ENCODE assay signal across 18 cellular contexts in genomic region chr3:197175503-197175902, GRCh38.
"Had no signal": no experiment of that assay in that cellular context is flagged by ENCODE, and none has a peak within 500 bp of the region (broad histone marks: within the 10 kb centered on the region; RNA-seq: fewer than 3 reads in every experiment).

No MANE protein-coding gene starts in this region.

- H3K4me1 ChIP-seq: parathyroid adenoma had no signal

- DNase-seq: activated CD4-positive, alpha-beta T cell treated with anti-CD3 and anti-CD28 coated beads, Interleukin-2, amount 50 U/mL, for 1 hour; activated naive CD8-positive, alpha-beta T cell treated with anti-CD3 and anti-CD28 coated beads for 36 hours; brain microvascular endothelial cell; kidney; left ventricle myocardium superior; mucosa of descending colon; naive thymus-derived CD8-positive, alpha-beta T cell; retina; stimulated activated CD4-positive, alpha-beta T cell treated with anti-CD3 and anti-CD28 coated beads, Interleukin-2, amount 100 ng/mL, for 48 hours had no signal

- H3K27me3 Mint-ChIP-seq: activated naive CD8-positive, alpha-beta T cell treated with anti-CD3 and anti-CD28 coated beads for 36 hours; central memory CD8-positive, alpha-beta T cell; memory B cell; naive thymus-derived CD8-positive, alpha-beta T cell; stimulated activated memory B cell treated with anti-CD40 and anti-IgM and Interleukin-4, amounts not matched to agents 10 μg/mL and 1 μg/mL and 100 μg/mL, for 72 hours had no signal

- H3K36me3 ChIP-seq: tibial nerve had no signal

- H3K4me3 ChIP-seq: coronary artery, hepatocyte, mucosa of descending colon, tibial nerve had no signal

- ATAC-seq: esophagus mucosa; left ventricle myocardium superior; mucosa of descending colon; naive thymus-derived CD8-positive, alpha-beta T cell; stimulated activated memory B cell treated with anti-CD40 and anti-IgM and Interleukin-4, amounts not matched to agents 10 μg/mL and 1 μg/mL and 100 μg/mL, for 72 hours had no signal

- H3K27me3 ChIP-seq: brain microvascular endothelial cell, hepatocyte, tibial nerve had no signal

- H3K9me3 Mint-ChIP-seq: activated naive CD8-positive, alpha-beta T cell treated with anti-CD3 and anti-CD28 coated beads for 36 hours; activated T-helper 1 cell treated with anti-CD3 and anti-CD28 coated beads, Interleukin-12 subunit alpha, Interleukin-12 subunit beta, Interleukin-2, Interleukin-4 antibody, amounts not matched to agents 30 ng/mL and 10 ng/mL and 1 ng/mL, durations not matched to agents 14 hours and 24 hours and 36 hours; central memory CD8-positive, alpha-beta T cell; memory B cell; naive thymus-derived CD8-positive, alpha-beta T cell; stimulated activated memory B cell treated with anti-CD40 and anti-IgM and Interleukin-4, amounts not matched to agents 10 μg/mL and 1 μg/mL and 100 μg/mL, for 72 hours had no signal

- H3K27ac ChIP-seq: brain microvascular endothelial cell, coronary artery, hepatocyte, parathyroid adenoma, tibial nerve had no signal

- H3K79me2 ChIP-seq: parathyroid adenoma had no signal

- H3K4me3 Mint-ChIP-seq: activated naive CD8-positive, alpha-beta T cell treated with anti-CD3 and anti-CD28 coated beads for 36 hours; activated T-helper 1 cell treated with anti-CD3 and anti-CD28 coated beads, Interleukin-12 subunit alpha, Interleukin-12 subunit beta, Interleukin-2, Interleukin-4 antibody, amounts not matched to agents 30 ng/mL and 10 ng/mL and 1 ng/mL, durations not matched to agents 14 hours and 24 hours and 36 hours; central memory CD8-positive, alpha-beta T cell; memory B cell; naive thymus-derived CD8-positive, alpha-beta T cell; stimulated activated memory B cell treated with anti-CD40 and anti-IgM and Interleukin-4, amounts not matched to agents 10 μg/mL and 1 μg/mL and 100 μg/mL, for 72 hours had no signal

- H3K9ac ChIP-seq: parathyroid adenoma had no signal

- H3K4me2 ChIP-seq: hepatocyte had no signal

- H3K9me3 ChIP-seq: mucosa of descending colon, tibial nerve had no signal

- H2AFZ ChIP-seq: hepatocyte, parathyroid adenoma had no signal

- H3K27ac Mint-ChIP-seq: activated naive CD8-positive, alpha-beta T cell treated with anti-CD3 and anti-CD28 coated beads for 36 hours; activated T-helper 1 cell treated with anti-CD3 and anti-CD28 coated beads, Interleukin-12 subunit alpha, Interleukin-12 subunit beta, Interleukin-2, Interleukin-4 antibody, amounts not matched to agents 30 ng/mL and 10 ng/mL and 1 ng/mL, durations not matched to agents 14 hours and 24 hours and 36 hours; memory B cell; stimulated activated memory B cell treated with anti-CD40 and anti-IgM and Interleukin-4, amounts not matched to agents 10 μg/mL and 1 μg/mL and 100 μg/mL, for 72 hours had no signal
